In the genomic region with DNA sequence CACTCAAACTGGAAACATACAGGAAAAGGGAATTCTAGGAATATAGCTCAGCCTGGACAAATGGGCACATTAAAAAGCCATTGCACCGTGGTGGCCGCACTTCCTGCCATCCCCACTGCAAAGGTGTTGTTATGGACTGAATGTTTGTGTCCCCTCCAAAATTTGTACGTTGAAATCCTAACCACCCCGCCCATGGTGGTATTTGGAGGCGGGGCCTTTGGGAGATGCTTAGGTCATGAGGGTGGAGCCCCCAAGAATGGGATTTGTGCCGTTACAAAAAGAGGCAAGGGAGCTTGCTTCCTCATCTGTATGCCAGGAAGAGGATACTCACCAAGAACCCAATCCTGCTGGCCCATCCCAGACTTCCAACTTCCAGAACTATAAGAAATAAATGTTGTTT, we compare ENCODE assay signal across 18 cellular contexts. TPM values are rescaled to one million over a fixed set of nuclear protein-coding genes. Genes with fewer than 3 reads are reported as not detected.
DNase-seq lines count a peak whose midpoint lies in the region; ATAC-seq, FAIRE-seq and TF ChIP-seq lines count a peak whose summit lies in the region.
"Had no signal": no experiment of that assay in that cellular context is flagged by ENCODE, and none has a peak within 500 bp of the region (broad histone marks: within the 10 kb centered on the region; RNA-seq: fewer than 3 reads in every experiment).

No MANE protein-coding gene starts in this region.

- no peak overlapping the region for H3K27ac Mint-ChIP-seq in activated T-cell treated with anti-CD3 and anti-CD28 coated beads, Interleukin-2, amount 50 U/mL, for 72 hours
- no peak overlapping the region for H3K27ac Mint-ChIP-seq in activated T-cell treated with anti-CD3 and anti-CD28 coated beads, Interleukin-2, amount 50 U/mL, for 24 hours
- peak overlapping the region; percentile 84 for H3K27ac Mint-ChIP-seq in WTC11

- intact Hi-C loops in Right ventricle myocardium superior (cut with DNase I): no loop called here

- H2AFZ ChIP-seq in keratinocyte (ENCODE audit: control insufficient read depth, low read length): no peak overlapping the region

- H3K4me3 ChIP-seq in keratinocyte (ENCODE audit: control insufficient read depth in 2 of 3, extremely low read depth in 1 of 3, insufficient read depth in 2 of 3, low read depth in 1 of 3, low read length in 3 of 3) (no peak overlapping the region), skeletal muscle tissue (ENCODE audit: low read length in 3 of 3) (no peak overlapping the region)
- H3K4me3 ChIP-seq: coronary artery, HAP-1 had no signal

- H3K4me1 ChIP-seq in keratinocyte (ENCODE audit: control insufficient read depth, extremely low read depth, insufficient read depth, low read length) (peaks cover 34% of the 10 kb centered on the region), skeletal muscle tissue (ENCODE audit: control insufficient read depth in 3 of 3, insufficient read depth in 3 of 3, low read length in 3 of 3) (peaks cover 34 to 55% (median 43%) of the 10 kb centered on the region in 3 donors)

- H3K4me3 Mint-ChIP-seq in activated T-cell treated with anti-CD3 and anti-CD28 coated beads, Interleukin-2, amount 50 U/mL, for 72 hours: peak overlapping the region; percentile 36 to 40
- H3K4me3 Mint-ChIP-seq in activated T-cell treated with anti-CD3 and anti-CD28 coated beads, Interleukin-2, amount 50 U/mL, for 24 hours: no peak overlapping the region
- peak overlapping the region; percentile 39 for H3K4me3 Mint-ChIP-seq in WTC11

- H3K9me3 Mint-ChIP-seq in activated T-cell treated with anti-CD3 and anti-CD28 coated beads, Interleukin-2, amount 50 U/mL, for 72 hours: no peaks in the 10 kb centered on the region
- no peaks in the 10 kb centered on the region for H3K9me3 Mint-ChIP-seq in activated T-cell treated with anti-CD3 and anti-CD28 coated beads, Interleukin-2, amount 50 U/mL, for 24 hours
- peaks cover 17% of the 10 kb centered on the region for H3K9me3 Mint-ChIP-seq in WTC11

- H3K27me3 ChIP-seq in keratinocyte (ENCODE audit: control insufficient read depth, extremely low read depth, insufficient read depth, low read length) (no peaks in the 10 kb centered on the region), skeletal muscle tissue (ENCODE audit: control insufficient read depth in 3 of 3, insufficient read depth in 3 of 3, low read length in 3 of 3) (no peaks in the 10 kb centered on the region)
- H3K27me3 ChIP-seq: Peyer's patch, tibial artery had no signal

- CTCF ChIA-PET in WTC11 (lab: Charles Lee): no interaction called here
- CTCF ChIA-PET in HEK293T (lab: Yijun Ruan, JAX): interaction anchor here (0.7 kb wide), 1 partner anchor 359 kb away, joined by 4 read pairs; no protein-coding TSS in a partner anchor

- no peaks in the 10 kb centered on the region for H3K36me3 ChIP-seq in keratinocyte (ENCODE audit: control insufficient read depth in 2 of 2, extremely low read depth in 1 of 2, insufficient read depth in 2 of 2, low read length in 2 of 2)
- H3K36me3 ChIP-seq in skeletal muscle tissue (ENCODE audit: control insufficient read depth in 3 of 3, insufficient read depth in 3 of 3, low read length in 3 of 3): no peaks in the 10 kb centered on the region
- H3K36me3 ChIP-seq: HAP-1, Peyer's patch, tibial artery had no signal

- H3K9me3 ChIP-seq in keratinocyte (ENCODE audit: control insufficient read depth, low read depth, low read length): no peaks in the 10 kb centered on the region
- no peaks in the 10 kb centered on the region for H3K9me3 ChIP-seq in skeletal muscle tissue (ENCODE audit: control insufficient read depth in 3 of 3, low read length in 3 of 3)
- H3K9me3 ChIP-seq: HAP-1, Peyer's patch, tibial artery had no signal

- no peak overlapping the region for H3K9ac ChIP-seq in keratinocyte (ENCODE audit: control insufficient read depth, extremely low read depth, insufficient read depth, low read length)
- no peak overlapping the region for H3K9ac ChIP-seq in skeletal muscle tissue (ENCODE audit: low read depth in 1 of 3, low read length in 3 of 3)

- no peaks in the 10 kb centered on the region for H3K9me1 ChIP-seq in keratinocyte (ENCODE audit: control insufficient read depth, extremely low read depth, insufficient read depth, low read length)

- peaks cover 18% of the 10 kb centered on the region for H3K4me1 Mint-ChIP-seq in activated T-cell treated with anti-CD3 and anti-CD28 coated beads, Interleukin-2, amount 50 U/mL, for 72 hours (ENCODE audit: low read depth)
- peaks cover 18% of the 10 kb centered on the region for H3K4me1 Mint-ChIP-seq in activated T-cell treated with anti-CD3 and anti-CD28 coated beads, Interleukin-2, amount 50 U/mL, for 24 hours (ENCODE audit: low read depth)
- peaks cover 30% of the 10 kb centered on the region for H3K4me1 Mint-ChIP-seq in WTC11

- TF ChIP-seq CTCF in WTC11 (IDR thresholded peaks at IDR 0.05) (no peak), keratinocyte (optimal IDR thresholded peaks at IDR 0.05 in 1 of 3, IDR thresholded peaks at IDR 0.05 in 1 of 3, conservative IDR thresholded peaks at IDR 0.05 in 1 of 3; ENCODE audit: extremely low read depth in 1 of 3, insufficient read depth in 2 of 3, low read length in 3 of 3) (no peak)

- H3K79me2 ChIP-seq in keratinocyte (ENCODE audit: control insufficient read depth, insufficient read depth, low read length): no peaks in the 10 kb centered on the region

- dilution Hi-C loops in keratinocyte (cut with MboI; ENCODE audit: extremely low pct_ligation_motif_present, low sequenced_read_pairs): no loop called here

- peaks cover 34% of the 10 kb centered on the region for H3K27me3 Mint-ChIP-seq in activated T-cell treated with anti-CD3 and anti-CD28 coated beads, Interleukin-2, amount 50 U/mL, for 72 hours (ENCODE audit: low read depth)
- peaks cover 38% of the 10 kb centered on the region for H3K27me3 Mint-ChIP-seq in activated T-cell treated with anti-CD3 and anti-CD28 coated beads, Interleukin-2, amount 50 U/mL, for 24 hours
- peaks cover 10% of the 10 kb centered on the region for H3K27me3 Mint-ChIP-seq in WTC11 (ENCODE audit: low read depth)

- ATAC-seq in activated T-cell treated with anti-CD3 and anti-CD28 coated beads, Interleukin-2, amount 50 U/mL, for 72 hours (replicated peaks in 1 of 2): no peak
- ATAC-seq in WTC11 (no peak), Right ventricle myocardium superior (ENCODE audit: poor library complexity) (no peak)

- H3K27ac ChIP-seq in keratinocyte (ENCODE audit: control insufficient read depth, insufficient read depth, low read length) (no peak overlapping the region), skeletal muscle tissue (ENCODE audit: low read depth, low read length) (peak overlapping the region; percentile 42)
- H3K27ac ChIP-seq: coronary artery had no signal

- no peaks in the 10 kb centered on the region for H4K20me1 ChIP-seq in keratinocyte (ENCODE audit: control insufficient read depth, extremely low read depth, insufficient read depth, low read length)

- no peak for FAIRE-seq in keratinocyte (lab: Jason Lieb, UNC)
- FAIRE-seq: GM12892 had no signal

- H3K4me2 ChIP-seq in keratinocyte (ENCODE audit: control insufficient read depth, extremely low read depth, insufficient read depth, low read depth, low read length): peak overlapping the region; percentile 16

- POLR2A ChIA-PET in WTC11 (lab: Charles Lee) (interaction anchor here (1.0 kb wide), 1 partner anchor 45 kb away, joined by 3 read pairs; the partner anchor contains the start of gene MARCHF6), HEK293T (lab: Yijun Ruan, JAX) (interaction anchor here (1.6 kb wide), 1 partner anchor 44 kb away, joined by 7 read pairs; the partner anchor contains the start of gene MARCHF6)

- DNase-seq in activated T-cell treated with anti-CD3 and anti-CD28 coated beads, Interleukin-2, amount 50 U/mL, for 72 hours: no peak
- DNase-seq in activated T-cell treated with anti-CD3 and anti-CD28 coated beads, Interleukin-2, amount 50 U/mL, for 24 hours: no peak
- DNase-seq in WTC11 (ENCODE audit: low spot score) (no peak), keratinocyte (ENCODE audit: low read depth, low spot score) (no peak), HEK293T (ENCODE audit: extremely low spot score) (no peak), NCI-H1436 (lab: John Stamatoyannopoulos, UW) (no peak), Right ventricle myocardium superior (no peak)
- DNase-seq: activated CD4-positive, alpha-beta T cell treated with anti-CD3 and anti-CD28 coated beads for 1 hour; amygdala; GDM1; occipital lobe; Peyer's patch; stimulated activated CD4-positive, alpha-beta T cell treated with anti-CD3 and anti-CD28 coated beads, Interleukin-4, amount 100 ng/mL, for 4 hours; tibial artery had no signal

- peaks cover 0 to 2% of the 10 kb centered on the region in 2 donors for H3K36me3 Mint-ChIP-seq in activated T-cell treated with anti-CD3 and anti-CD28 coated beads, Interleukin-2, amount 50 U/mL, for 72 hours (ENCODE audit: insufficient read depth in 2 of 2)
- no peaks in the 10 kb centered on the region for H3K36me3 Mint-ChIP-seq in activated T-cell treated with anti-CD3 and anti-CD28 coated beads, Interleukin-2, amount 50 U/mL, for 24 hours (ENCODE audit: low read depth)
- peaks cover 16% of the 10 kb centered on the region for H3K36me3 Mint-ChIP-seq in WTC11

RNA-seq across cellular contexts. Expression of gene CMBL, which starts 1.1 kb away (rescaled TPM):
- total RNA-seq in activated T-cell treated with anti-CD3 and anti-CD28 coated beads, Interleukin-2, amount 50 U/mL, for 72 hours: 1 to 10 TPM; 1.2 to 1.7 TPM
- total RNA-seq in WTC11 (2021) (26.7 to 34.0 TPM (median 27.7 TPM) in 3 replicates), skeletal muscle tissue (34.4 TPM), Right ventricle myocardium superior (50.0 TPM)
- 5.2 to 12.6 TPM (median 9.1 TPM) in 3 replicates for polyA plus RNA-seq in keratinocyte
- 0.19 TPM for polyA plus RNA-seq in keratinocyte (2011; ENCODE audit: low read depth)
- polyA plus RNA-seq in keratinocyte (2011; cell fraction: cytosol; rRNA removed): 6.8 and 9.8 TPM in 2 replicates
- polyA plus RNA-seq in keratinocyte (2011; cell fraction: nucleus; rRNA removed): 3.9 and 4.5 TPM in 2 replicates
- 0.93 and 11.2 TPM in 2 replicates for polyA plus RNA-seq in keratinocyte (2012; ENCODE audit: low replicate concordance)
- 3.7 to 10.8 TPM (median 6.7 TPM) in 3 replicates for polyA minus RNA-seq in keratinocyte
- polyA minus RNA-seq in keratinocyte (2011; cell fraction: cytosol; rRNA and poly(A)+ RNA removed): 15.5 TPM
- polyA minus RNA-seq in keratinocyte (2011; cell fraction: nucleus; rRNA and poly(A)+ RNA removed): 2.8 and 3.8 TPM in 2 replicates

RNA-seq across cellular contexts. Expression of gene MARCHF6, which starts 44.7 kb away (rescaled TPM):
- total RNA-seq in activated T-cell treated with anti-CD3 and anti-CD28 coated beads, Interleukin-2, amount 50 U/mL, for 72 hours: 100 to 1,000 TPM; 138 to 151 TPM
- total RNA-seq in WTC11 (2021) (117 to 122 TPM (median 121 TPM) in 3 replicates), skeletal muscle tissue (110 TPM), Right ventricle myocardium superior (170 TPM)
- polyA plus RNA-seq in keratinocyte: 92.6 to 196 TPM (median 174 TPM) in 3 replicates
- polyA plus RNA-seq in keratinocyte (2011; ENCODE audit: low read depth): 40.3 TPM
- 16.5 and 34.1 TPM in 2 replicates for polyA plus RNA-seq in keratinocyte (2011; cell fraction: cytosol; rRNA removed)
- 240 and 286 TPM in 2 replicates for polyA plus RNA-seq in keratinocyte (2011; cell fraction: nucleus; rRNA removed)
- 66.5 and 72.3 TPM in 2 replicates for polyA plus RNA-seq in keratinocyte (2012; ENCODE audit: low replicate concordance)
- polyA minus RNA-seq in keratinocyte: 150 to 372 TPM (median 305 TPM) in 3 replicates
- 107 TPM for polyA minus RNA-seq in keratinocyte (2011; cell fraction: cytosol; rRNA and poly(A)+ RNA removed)
- 256 and 714 TPM in 2 replicates for polyA minus RNA-seq in keratinocyte (2011; cell fraction: nucleus; rRNA and poly(A)+ RNA removed)

RNA-seq across cellular contexts. Expression of gene CCT5, which starts 58.8 kb away (rescaled TPM):
- 100 to 1,000 TPM; 179 to 218 TPM for total RNA-seq in activated T-cell treated with anti-CD3 and anti-CD28 coated beads, Interleukin-2, amount 50 U/mL, for 72 hours
- total RNA-seq in WTC11 (2021): 481 to 548 TPM (median 496 TPM) in 3 replicates
- polyA plus RNA-seq in keratinocyte: 357 to 558 TPM (median 541 TPM) in 3 replicates
- polyA plus RNA-seq in keratinocyte (2011; ENCODE audit: low read depth): 363 TPM
- polyA plus RNA-seq in keratinocyte (2011; cell fraction: cytosol; rRNA removed): 325 and 413 TPM in 2 replicates
- polyA plus RNA-seq in keratinocyte (2011; cell fraction: nucleus; rRNA removed): 327 and 409 TPM in 2 replicates
- 286 and 495 TPM in 2 replicates for polyA plus RNA-seq in keratinocyte (2012; ENCODE audit: low replicate concordance)
- 246 to 674 TPM (median 408 TPM) in 3 replicates for polyA minus RNA-seq in keratinocyte
- 278 TPM for polyA minus RNA-seq in keratinocyte (2011; cell fraction: cytosol; rRNA and poly(A)+ RNA removed)
- 141 and 235 TPM in 2 replicates for polyA minus RNA-seq in keratinocyte (2011; cell fraction: nucleus; rRNA and poly(A)+ RNA removed)
- total RNA-seq in skeletal muscle tissue: 212 TPM
- 92.8 TPM for total RNA-seq in Right ventricle myocardium superior

RNA-seq across cellular contexts. Expression of gene ATPSCKMT, which starts 59.2 kb away (rescaled TPM):
- 10 to 100 TPM; 17.3 to 18.9 TPM for total RNA-seq in activated T-cell treated with anti-CD3 and anti-CD28 coated beads, Interleukin-2, amount 50 U/mL, for 72 hours
- total RNA-seq in WTC11 (2021) (10.3 to 15.7 TPM (median 11.8 TPM) in 3 replicates), skeletal muscle tissue (21.9 TPM), Right ventricle myocardium superior (18.1 TPM)
- polyA plus RNA-seq in keratinocyte: 13.5 to 23.7 TPM (median 18.9 TPM) in 3 replicates
- 1.7 TPM for polyA plus RNA-seq in keratinocyte (2011; ENCODE audit: low read depth)
- 9.7 and 12.1 TPM in 2 replicates for polyA plus RNA-seq in keratinocyte (2011; cell fraction: cytosol; rRNA removed)
- polyA plus RNA-seq in keratinocyte (2011; cell fraction: nucleus; rRNA removed): 16.0 and 18.8 TPM in 2 replicates
- 4.2 and 16.1 TPM in 2 replicates for polyA plus RNA-seq in keratinocyte (2012; ENCODE audit: low replicate concordance)
- polyA minus RNA-seq in keratinocyte: 4.3 to 14.8 TPM (median 5.4 TPM) in 3 replicates
- 5.6 TPM for polyA minus RNA-seq in keratinocyte (2011; cell fraction: cytosol; rRNA and poly(A)+ RNA removed)
- polyA minus RNA-seq in keratinocyte (2011; cell fraction: nucleus; rRNA and poly(A)+ RNA removed): 10.7 and 15.4 TPM in 2 replicates

Comparison
In these comparisons a context has a peak if more than half of its experiments do, and no peak if none do; other contexts are left out.
1. RNA of gene CMBL, which starts 1.1 kb away (total RNA-seq): 50.0 TPM in Right ventricle myocardium superior (single experiment), 34.4 TPM in skeletal muscle tissue (single experiment) and 26.7 to 34.0 TPM in WTC11; 1.2 to 1.7 TPM in activated T-cell treated with anti-CD3 and anti-CD28 coated beads, Interleukin-2, amount 50 U/mL, for 72 hours; every median in the first group is over 10 times any median in the second.